26 cellular contexts compared by ENCODE assay signal in genomic region chr2:161952722-161953322, GRCh38.
A peak's percentile ranks its signal among the peaks of the same experiment; 100 is the strongest.
DNase-seq lines count a peak whose midpoint lies in the region; ATAC-seq and TF ChIP-seq lines count a peak whose summit lies in the region.
"Had no signal": no experiment of that assay in that cellular context is flagged by ENCODE, and none has a peak within 500 bp of the region (broad histone marks: within the 10 kb centered on the region; RNA-seq: fewer than 3 reads in every experiment).

No MANE protein-coding gene starts in this region.

- TF ChIP-seq CTCF in gastrocnemius medialis (IDR thresholded peaks at IDR 0.05 in 4 of 5, conservative IDR thresholded peaks at IDR 0.05 in 1 of 5) = no peak

- H3K36me3 Mint-ChIP-seq in activated CD4-positive, alpha-beta T cell treated with anti-CD3 and anti-CD28 coated beads, Interleukin-2, amount 10 ng/mL, durations not matched to agents 7 days and 5 days (ENCODE audit: low read depth) = peaks cover 17% of the 10 kb centered on the region
- peaks cover 0 to 1% (median 0%) of the 10 kb centered on the region in 3 donors for H3K36me3 Mint-ChIP-seq in CD8-positive, alpha-beta memory T cell
- H3K36me3 Mint-ChIP-seq in activated T-cell treated with anti-CD3 and anti-CD28 coated beads, Interleukin-2, amount 50 U/mL, for 72 hours (ENCODE audit: insufficient read depth in 2 of 2) = peaks cover 0 to 2% of the 10 kb centered on the region in 2 donors
- peaks cover 0 to 17% (median 0%) of the 10 kb centered on the region in 5 donors for H3K36me3 Mint-ChIP-seq in naive thymus-derived CD4-positive, alpha-beta T cell

- no peaks in the 10 kb centered on the region for H3K9me3 ChIP-seq in CD8-positive, alpha-beta memory T cell (ENCODE audit: low read length)
- no peaks in the 10 kb centered on the region for H3K9me3 ChIP-seq in naive thymus-derived CD4-positive, alpha-beta T cell (ENCODE audit: control insufficient read depth in 2 of 3, low read length in 3 of 3)
- no peaks in the 10 kb centered on the region for H3K9me3 ChIP-seq in gastrocnemius medialis
- H3K9me3 ChIP-seq: esophagus squamous epithelium, prostate gland, uterus had no signal

- H3K27ac Mint-ChIP-seq in activated CD4-positive, alpha-beta T cell treated with anti-CD3 and anti-CD28 coated beads, Interleukin-2, amount 10 ng/mL, durations not matched to agents 7 days and 5 days = peak overlapping the region; percentile 92
- peak overlapping the region; percentile 6 to 87 (median 66) for H3K27ac Mint-ChIP-seq in CD8-positive, alpha-beta memory T cell
- peak overlapping the region; percentile 99 for H3K27ac Mint-ChIP-seq in activated T-cell treated with anti-CD3 and anti-CD28 coated beads, Interleukin-2, amount 50 U/mL, for 72 hours
- peak overlapping the region; percentile 7 to 88 (median 61) for H3K27ac Mint-ChIP-seq in naive thymus-derived CD4-positive, alpha-beta T cell

- ATAC-seq in activated T-cell treated with anti-CD3 and anti-CD28 coated beads, Interleukin-2, amount 50 U/mL, for 72 hours (replicated peaks in 1 of 2) = peak; percentile 83 to 87
- peak; percentile 46 for ATAC-seq in naive thymus-derived CD4-positive, alpha-beta T cell
- ATAC-seq in gastrocnemius medialis = no peak
- ATAC-seq: left colon, PC-3 had no signal

- peaks cover 66% of the 10 kb centered on the region for H3K4me1 ChIP-seq in CD8-positive, alpha-beta memory T cell (ENCODE audit: insufficient read depth, low read length)
- H3K4me1 ChIP-seq in naive thymus-derived CD4-positive, alpha-beta T cell (ENCODE audit: control insufficient read depth in 2 of 2, insufficient read depth in 2 of 2, low read length in 2 of 2) = peaks cover 47 to 63% of the 10 kb centered on the region in 2 donors
- no peaks in the 10 kb centered on the region for H3K4me1 ChIP-seq in gastrocnemius medialis
- H3K4me1 ChIP-seq: esophagus squamous epithelium, prostate gland, uterus had no signal

- peaks cover 64% of the 10 kb centered on the region for H3K4me1 Mint-ChIP-seq in activated CD4-positive, alpha-beta T cell treated with anti-CD3 and anti-CD28 coated beads, Interleukin-2, amount 10 ng/mL, durations not matched to agents 7 days and 5 days
- peaks cover 55 to 56% (median 56%) of the 10 kb centered on the region in 3 donors for H3K4me1 Mint-ChIP-seq in CD8-positive, alpha-beta memory T cell
- H3K4me1 Mint-ChIP-seq in activated T-cell treated with anti-CD3 and anti-CD28 coated beads, Interleukin-2, amount 50 U/mL, for 72 hours (ENCODE audit: low read depth) = peaks cover 54% of the 10 kb centered on the region
- H3K4me1 Mint-ChIP-seq in naive thymus-derived CD4-positive, alpha-beta T cell = peaks cover 33 to 65% (median 51%) of the 10 kb centered on the region in 7 donors

- H3K27me3 ChIP-seq in CD8-positive, alpha-beta memory T cell (ENCODE audit: insufficient read depth, low read length, poor library complexity, severe bottlenecking) = no peaks in the 10 kb centered on the region
- H3K27me3 ChIP-seq in naive thymus-derived CD4-positive, alpha-beta T cell (ENCODE audit: control insufficient read depth in 2 of 2, insufficient read depth in 2 of 2, low read length in 2 of 2) = no peaks in the 10 kb centered on the region
- no peaks in the 10 kb centered on the region for H3K27me3 ChIP-seq in gastrocnemius medialis
- H3K27me3 ChIP-seq: esophagus squamous epithelium, uterus had no signal

- peaks cover 8% of the 10 kb centered on the region for H3K9me3 Mint-ChIP-seq in activated CD4-positive, alpha-beta T cell treated with anti-CD3 and anti-CD28 coated beads, Interleukin-2, amount 10 ng/mL, durations not matched to agents 7 days and 5 days
- no peaks in the 10 kb centered on the region for H3K9me3 Mint-ChIP-seq in CD8-positive, alpha-beta memory T cell
- H3K9me3 Mint-ChIP-seq in activated T-cell treated with anti-CD3 and anti-CD28 coated beads, Interleukin-2, amount 50 U/mL, for 72 hours = no peaks in the 10 kb centered on the region
- peaks cover 0 to 3% (median 0%) of the 10 kb centered on the region in 11 donors for H3K9me3 Mint-ChIP-seq in naive thymus-derived CD4-positive, alpha-beta T cell

- H3K36me3 ChIP-seq in CD8-positive, alpha-beta memory T cell (ENCODE audit: insufficient read depth, low read length) = no peaks in the 10 kb centered on the region
- no peaks in the 10 kb centered on the region for H3K36me3 ChIP-seq in naive thymus-derived CD4-positive, alpha-beta T cell (ENCODE audit: control insufficient read depth in 2 of 3, insufficient read depth in 3 of 3, low read length in 3 of 3)
- H3K36me3 ChIP-seq in gastrocnemius medialis = no peaks in the 10 kb centered on the region
- H3K36me3 ChIP-seq: esophagus squamous epithelium, prostate gland, uterus, WERI-Rb-1 had no signal

- POLR2A ChIA-PET in activated CD4-positive, alpha-beta T cell treated with anti-CD3 and anti-CD28 coated beads, Interleukin-2, amount 10 ng/mL, durations not matched to agents 7 days and 5 days (lab: Charles Lee) = interaction anchor here (1.4 to 3.0 kb wide), 3 partner anchors 11 to 60 kb away, joined by 4 to 21 read pairs (median 4); no protein-coding TSS in a partner anchor
- POLR2A ChIA-PET in CD8-positive, alpha-beta memory T cell (lab: Charles Lee) = interaction anchor here (0.8 kb wide), 1 partner anchor 43 kb away, joined by 3 read pairs; no protein-coding TSS in a partner anchor
- POLR2A ChIA-PET in naive thymus-derived CD4-positive, alpha-beta T cell (lab: Charles Lee) = interaction anchor here (0.6 to 1.5 kb wide), 2 partner anchors 44 to 771 kb away, joined by 3 to 4 read pairs; no protein-coding TSS in a partner anchor

- peak overlapping the region; percentile 9 for H3K4me3 ChIP-seq in CD8-positive, alpha-beta memory T cell (ENCODE audit: low read length)
- no peak overlapping the region for H3K4me3 ChIP-seq in naive thymus-derived CD4-positive, alpha-beta T cell (ENCODE audit: low read length)
- H3K4me3 ChIP-seq in gastrocnemius medialis = no peak overlapping the region
- H3K4me3 ChIP-seq: esophagus squamous epithelium, prostate gland, uterus had no signal

- no peak for TF ChIP-seq POLR2A in gastrocnemius medialis (IDR thresholded peaks at IDR 0.05)

- H3K27ac ChIP-seq in CD8-positive, alpha-beta memory T cell (ENCODE audit: low read depth, low read length) = no peak overlapping the region
- no peak overlapping the region for H3K27ac ChIP-seq in naive thymus-derived CD4-positive, alpha-beta T cell (ENCODE audit: low read depth, low read length)
- no peak overlapping the region for H3K27ac ChIP-seq in gastrocnemius medialis
- H3K27ac ChIP-seq: C4-2B, esophagus squamous epithelium, prostate gland, uterus, WERI-Rb-1 had no signal

- CTCF ChIA-PET in activated CD4-positive, alpha-beta T cell treated with anti-CD3 and anti-CD28 coated beads, Interleukin-2, amount 10 ng/mL, durations not matched to agents 7 days and 5 days (lab: Charles Lee) = interaction anchor here (1.2 to 2.4 kb wide), 5 partner anchors 12 to 175 kb away, joined by 3 to 9 read pairs (median 4); no protein-coding TSS in a partner anchor
- CTCF ChIA-PET in CD8-positive, alpha-beta memory T cell (lab: Charles Lee) = interaction anchor here (1.2 kb wide), 1 partner anchor 43 kb away, joined by 4 read pairs; no protein-coding TSS in a partner anchor
- CTCF ChIA-PET in naive thymus-derived CD4-positive, alpha-beta T cell (lab: Charles Lee) = interaction anchor here (0.9 to 1.0 kb wide), 2 partner anchors 55 to 816 kb away, joined by 3 read pairs; no protein-coding TSS in a partner anchor

- H3K27me3 Mint-ChIP-seq in activated CD4-positive, alpha-beta T cell treated with anti-CD3 and anti-CD28 coated beads, Interleukin-2, amount 10 ng/mL, durations not matched to agents 7 days and 5 days = no peaks in the 10 kb centered on the region
- H3K27me3 Mint-ChIP-seq in CD8-positive, alpha-beta memory T cell = no peaks in the 10 kb centered on the region
- no peaks in the 10 kb centered on the region for H3K27me3 Mint-ChIP-seq in activated T-cell treated with anti-CD3 and anti-CD28 coated beads, Interleukin-2, amount 50 U/mL, for 72 hours (ENCODE audit: low read depth)
- no peaks in the 10 kb centered on the region for H3K27me3 Mint-ChIP-seq in naive thymus-derived CD4-positive, alpha-beta T cell

- H3K4me3 Mint-ChIP-seq in activated CD4-positive, alpha-beta T cell treated with anti-CD3 and anti-CD28 coated beads, Interleukin-2, amount 10 ng/mL, durations not matched to agents 7 days and 5 days = peak overlapping the region; percentile 31
- H3K4me3 Mint-ChIP-seq in CD8-positive, alpha-beta memory T cell = peak overlapping the region; percentile 8 to 58 (median 35)
- peak overlapping the region; percentile 71 to 74 for H3K4me3 Mint-ChIP-seq in activated T-cell treated with anti-CD3 and anti-CD28 coated beads, Interleukin-2, amount 50 U/mL, for 72 hours
- peak overlapping the region; percentile 2 to 77 (median 57) for H3K4me3 Mint-ChIP-seq in naive thymus-derived CD4-positive, alpha-beta T cell

- in situ Hi-C loops in gastrocnemius medialis (cut with MboI; ENCODE audit: low sequenced_read_pairs in 4 of 4) = no loop called here

- peak; percentile 69 for DNase-seq in activated CD4-positive, alpha-beta T cell treated with anti-CD3 and anti-CD28 coated beads, Interleukin-2, amount 10 ng/mL, durations not matched to agents 7 days and 5 days
- no peak for DNase-seq in activated CD4-positive, alpha-beta T cell treated with anti-CD3 and anti-CD28 coated beads, Interleukin-2, amount 50 U/mL, for 4 hours
- DNase-seq in CD8-positive, alpha-beta memory T cell = peak in 2 of 5 donors; percentile 33 to 46
- peak; percentile 39 to 41 for DNase-seq in activated T-cell treated with anti-CD3 and anti-CD28 coated beads, Interleukin-2, amount 50 U/mL, for 72 hours
- peak in 5 of 9 donors; percentile 6 to 48 (median 15) for DNase-seq in naive thymus-derived CD4-positive, alpha-beta T cell
- DNase-seq in NCI-H226 (no peak), gastrocnemius medialis (no peak), Ammon's horn (ENCODE audit: low spot score) (no peak)
- DNase-seq: ACHN; activated CD8-positive, alpha-beta memory T cell treated with anti-CD3 and anti-CD28 coated beads, Interleukin-2, amount 50 U/mL, for 48 hours; amygdala; DMS53; esophagus squamous epithelium; H7; left colon; NCI-H1436; NCI-H2171; NCI-H774; PC-3; SIG-M5; stimulated activated CD4-positive, alpha-beta T cell treated with anti-CD3 and anti-CD28 coated beads, Interleukin-4, amount 100 ng/mL, for 1 hour; substantia nigra; uterus; WERI-Rb-1 had no signal

- intact Hi-C loops in naive thymus-derived CD4-positive, alpha-beta T cell (cut with micrococcal nuclease) = loop anchor here (1.0 to 10.0 kb wide), 12 partner anchors 39 to 1468 kb away; partner anchors contain the start of genes IFIH1 (in 2 of the 2), DPP4 (in 1 of the 2), PSMD14 (in 1 of the 2) and TANK (in 1 of the 2)
- intact Hi-C loops in gastrocnemius medialis (cut with DNase I; ENCODE audit: low total_unique reads) = no loop called here

Comparison
In these comparisons a context has a peak if more than half of its experiments do, and no peak if none do; other contexts are left out.
1. DNase-seq: peak in activated CD4-positive, alpha-beta T cell treated with anti-CD3 and anti-CD28 coated beads, Interleukin-2, amount 10 ng/mL, durations not matched to agents 7 days and 5 days (single experiment), activated T-cell treated with anti-CD3 and anti-CD28 coated beads, Interleukin-2, amount 50 U/mL, for 72 hours (2 of 2) and naive thymus-derived CD4-positive, alpha-beta T cell (5 of 9); none in activated CD4-positive, alpha-beta T cell treated with anti-CD3 and anti-CD28 coated beads, Interleukin-2, amount 50 U/mL, for 4 hours (0 of 2), NCI-H226 (single experiment), gastrocnemius medialis (0 of 2) and Ammon's horn (single experiment).
2. ATAC-seq: peak in activated T-cell treated with anti-CD3 and anti-CD28 coated beads, Interleukin-2, amount 50 U/mL, for 72 hours (2 of 2) and naive thymus-derived CD4-positive, alpha-beta T cell (single experiment); none in gastrocnemius medialis (0 of 2).
3. Peak in every context shown above with its lines, with median percentiles within 50 percentile points of each other: H3K27ac Mint-ChIP-seq and H3K4me3 Mint-ChIP-seq.